20 cellular contexts compared by ENCODE assay signal in the genomic region with DNA sequence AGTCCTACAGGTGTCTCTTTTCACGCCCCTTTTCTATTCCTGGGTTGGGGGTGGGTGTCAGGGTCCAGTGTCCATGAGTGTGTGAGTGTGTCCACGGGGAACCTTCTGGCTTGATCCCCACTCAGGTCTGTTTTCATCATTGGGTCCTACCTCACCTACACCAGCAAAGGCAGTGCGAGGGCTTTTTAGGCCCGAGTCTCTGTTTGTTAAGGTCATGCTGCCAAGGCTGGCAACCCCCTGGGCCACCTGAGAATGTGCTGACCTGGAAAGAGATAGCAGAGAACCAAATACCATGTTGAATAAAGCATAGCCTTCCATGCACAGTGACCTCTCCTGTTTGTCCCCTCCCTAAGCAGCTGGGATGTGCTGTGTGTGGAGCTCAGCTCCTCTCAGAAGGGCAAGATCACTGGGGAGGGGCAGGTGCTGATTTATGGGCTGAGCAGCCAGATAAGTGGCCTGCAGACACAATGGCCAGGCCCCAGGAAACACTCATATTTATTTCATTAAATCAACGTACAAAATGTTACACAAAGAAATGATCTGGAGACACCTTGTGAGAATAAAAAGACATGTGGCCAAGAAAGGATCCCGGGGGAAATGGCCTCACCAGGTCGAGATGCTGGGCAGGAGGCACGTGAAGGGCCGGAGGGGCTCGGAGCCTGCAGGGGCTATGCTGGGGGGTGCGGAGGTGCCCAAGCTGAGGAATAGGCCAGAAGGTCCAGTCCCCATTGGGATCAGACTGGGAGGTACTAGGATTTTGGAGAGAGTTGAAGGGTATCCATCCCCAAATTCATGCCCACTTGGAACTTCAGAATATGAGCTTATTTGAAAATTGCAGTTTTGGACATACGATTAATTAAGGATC. TPM values are rescaled to one million over a fixed set of nuclear protein-coding genes. Genes with fewer than 3 reads are reported as not detected.
DNase-seq lines count a peak whose midpoint lies in the region; ATAC-seq and TF ChIP-seq lines count a peak whose summit lies in the region.
"Had no signal": no experiment of that assay in that cellular context is flagged by ENCODE, and none has a peak within 500 bp of the region (broad histone marks: within the 10 kb centered on the region; RNA-seq: fewer than 3 reads in every experiment).

No MANE protein-coding gene starts in this region.

- TF ChIP-seq CTCF in left ventricle myocardium inferior (IDR thresholded peaks at IDR 0.05; ENCODE audit: borderline replicate concordance), result no peak
- no peak for TF ChIP-seq CTCF in WERI-Rb-1 (IDR thresholded peaks at IDR 0.05; ENCODE audit: low read depth, low read length)
- no peak for TF ChIP-seq CTCF in upper lobe of right lung (IDR thresholded peaks at IDR 0.05)

- intact Hi-C loops in Right ventricle myocardium superior (cut with DNase I) (no loop called here), left ventricle myocardium inferior (cut with micrococcal nuclease) (no loop called here), upper lobe of right lung (cut with DNase I) (no loop called here)

- H3K27ac ChIP-seq in left ventricle myocardium inferior (replicated peaks) (no peak overlapping the region), WERI-Rb-1 (no peak overlapping the region), upper lobe of right lung (no peak overlapping the region)
- H3K27ac ChIP-seq: Peyer's patch, SJCRH30 had no signal

- H3K4me3 ChIP-seq in left ventricle myocardium inferior (no peak overlapping the region), WERI-Rb-1 (ENCODE audit: low read depth, low read length) (no peak overlapping the region), upper lobe of right lung (no peak overlapping the region)
- H3K4me3 ChIP-seq: GM12878, Peyer's patch, SJCRH30 had no signal

- no peaks in the 10 kb centered on the region for H3K9me3 ChIP-seq in left ventricle myocardium inferior (replicated peaks)
- no peaks in the 10 kb centered on the region for H3K9me3 ChIP-seq in WERI-Rb-1 (ENCODE audit: severe bottlenecking)
- no peaks in the 10 kb centered on the region for H3K9me3 ChIP-seq in upper lobe of right lung
- H3K9me3 ChIP-seq: Peyer's patch, SJCRH30 had no signal

- H3K27me3 ChIP-seq in left ventricle myocardium inferior (ENCODE audit: low read depth) (no peaks in the 10 kb centered on the region), WERI-Rb-1 (ENCODE audit: insufficient read depth, low read depth, severe bottlenecking) (no peaks in the 10 kb centered on the region), upper lobe of right lung (no peaks in the 10 kb centered on the region)
- H3K27me3 ChIP-seq: Peyer's patch, SJCRH30 had no signal

- ATAC-seq in Right ventricle myocardium superior (ENCODE audit: poor library complexity) (peak; percentile 52), upper lobe of right lung (no peak)
- ATAC-seq: GM12878 had no signal

- no peaks in the 10 kb centered on the region for H3K36me3 ChIP-seq in left ventricle myocardium inferior
- H3K36me3 ChIP-seq in WERI-Rb-1, result no peaks in the 10 kb centered on the region
- H3K36me3 ChIP-seq in upper lobe of right lung, result no peaks in the 10 kb centered on the region
- H3K36me3 ChIP-seq: Peyer's patch, SJCRH30 had no signal

- H3K4me1 ChIP-seq in left ventricle myocardium inferior, result peaks cover 45% of the 10 kb centered on the region
- H3K4me1 ChIP-seq in upper lobe of right lung, result no peaks in the 10 kb centered on the region
- H3K4me1 ChIP-seq: Peyer's patch, SJCRH30 had no signal

- no peak for DNase-seq in Right ventricle myocardium superior
- no peak for DNase-seq in left ventricle myocardium inferior
- DNase-seq in NCI-H2227 (lab: John Stamatoyannopoulos, UW; ENCODE audit: unreplicated experiment), result peak; percentile 50
- DNase-seq in WERI-Rb-1, result peak; percentile 17
- peak; percentile 55 for DNase-seq in upper lobe of right lung
- no peak for DNase-seq in T-helper 9 cell
- DNase-seq in stimulated activated CD4-positive, alpha-beta T cell treated with anti-CD3 and anti-CD28 coated beads, Interleukin-4, amount 100 ng/mL, for 4 hours, result no peak
- DNase-seq: CD4-positive, CD25-positive, alpha-beta regulatory T cell; COR-L47; DND-41; Karpas-422; MV-4-11; NCI-H1105 treated with DMSO at 0.1 percent for 48 hours; NCI-H1930; NCI-H2171 treated with DMSO at 0.1 percent for 48 hours; NCI-H446 treated with DMSO at 0.1 percent for 48 hours; NCI-H748 treated with DMSO at 0.1 percent for 48 hours; SJCRH30 had no signal

RNA-seq across cellular contexts. Expression of gene RAB6B, which starts 36.1 kb away (rescaled TPM):
- total RNA-seq in Right ventricle myocardium superior (48.5 TPM), left ventricle myocardium inferior (59.1 TPM), upper lobe of right lung (7.4 TPM)
- total RNA-seq: GM12878 had no signal

RNA-seq across cellular contexts. Expression of gene SRPRB, which starts 54.0 kb away (rescaled TPM):
- total RNA-seq in Right ventricle myocardium superior (26.4 TPM), left ventricle myocardium inferior (26.0 TPM), upper lobe of right lung (45.4 TPM)

Comparison
In these comparisons a context has a peak if more than half of its experiments do, and no peak if none do; other contexts are left out.
1. DNase-seq: peak in NCI-H2227 (single experiment), WERI-Rb-1 (single experiment) and upper lobe of right lung (single experiment); none in Right ventricle myocardium superior (single experiment), left ventricle myocardium inferior (single experiment), T-helper 9 cell (single experiment) and stimulated activated CD4-positive, alpha-beta T cell treated with anti-CD3 and anti-CD28 coated beads, Interleukin-4, amount 100 ng/mL, for 4 hours (0 of 2).